ENCODE assay signal across 2 cellular contexts in the genomic region with DNA sequence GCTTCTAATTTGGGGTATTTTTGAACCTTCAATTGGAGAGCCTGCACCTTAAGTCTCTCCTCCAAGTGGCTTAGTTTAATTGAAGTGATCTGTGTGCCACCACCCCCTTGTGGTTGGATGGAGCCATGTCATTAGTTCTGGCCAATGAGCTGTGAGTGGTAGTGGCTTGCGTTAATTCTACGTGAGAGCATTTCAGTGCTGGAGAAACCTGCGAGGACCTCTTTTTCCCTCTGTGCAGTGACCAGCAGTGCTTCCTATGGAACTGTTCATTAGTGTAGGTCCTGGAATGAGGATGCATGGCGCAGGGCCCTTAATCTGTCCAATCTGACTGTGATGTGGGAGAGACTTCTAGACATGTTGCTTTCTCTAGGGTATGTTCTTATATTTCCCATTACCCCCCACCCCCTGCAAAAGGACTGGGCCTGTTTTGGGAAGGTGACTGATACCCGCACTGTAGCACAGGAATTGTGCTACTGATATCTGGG.
TF ChIP-seq lines count a peak whose summit lies in the region.

No MANE protein-coding gene starts in this region.

TF ChIP-seq in HEK293T, 16 proteins besides CTCF, POLR2A, EP300 and RAD21:
- TF ChIP-seq, protein P1, sequence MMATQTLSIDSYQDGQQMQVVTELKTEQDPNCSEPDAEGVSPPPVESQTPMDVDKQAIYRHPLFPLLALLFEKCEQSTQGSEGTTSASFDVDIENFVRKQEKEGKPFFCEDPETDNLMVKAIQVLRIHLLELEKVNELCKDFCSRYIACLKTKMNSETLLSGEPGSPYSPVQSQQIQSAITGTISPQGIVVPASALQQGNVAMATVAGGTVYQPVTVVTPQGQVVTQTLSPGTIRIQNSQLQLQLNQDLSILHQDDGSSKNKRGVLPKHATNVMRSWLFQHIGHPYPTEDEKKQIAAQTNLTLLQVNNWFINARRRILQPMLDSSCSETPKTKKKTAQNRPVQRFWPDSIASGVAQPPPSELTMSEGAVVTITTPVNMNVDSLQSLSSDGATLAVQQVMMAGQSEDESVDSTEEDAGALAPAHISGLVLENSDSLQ (IDR thresholded peaks at IDR 0.05): no peak
- TF ChIP-seq BHLHE40 (IDR thresholded peaks at IDR 0.05; ENCODE audit: borderline replicate concordance) (no peak), SP1 (IDR thresholded peaks at IDR 0.05) (no peak), FOXK2 (IDR thresholded peaks at IDR 0.05) (no peak), ELF4 (IDR thresholded peaks at IDR 0.05) (no peak), HDGF (IDR thresholded peaks at IDR 0.05; ENCODE audit: borderline replicate concordance) (no peak), FOXA1 (IDR thresholded peaks at IDR 0.05) (no peak), CTBP1 (IDR thresholded peaks at IDR 0.05; ENCODE audit: borderline replicate concordance) (no peak), SUZ12 (IDR thresholded peaks at IDR 0.05) (no peak), ARNT (IDR thresholded peaks at IDR 0.05) (no peak), ZNF384 (IDR thresholded peaks at IDR 0.05) (no peak), NFRKB (IDR thresholded peaks at IDR 0.05) (no peak), L3MBTL2 (conservative IDR thresholded peaks at IDR 0.05) (no peak), TARDBP (IDR thresholded peaks at IDR 0.05) (no peak), FOXM1 (IDR thresholded peaks at IDR 0.05; ENCODE audit: borderline replicate concordance) (no peak), LEF1 (IDR thresholded peaks at IDR 0.05; ENCODE audit: borderline replicate concordance) (no peak)

TF ChIP-seq in K562, 482 proteins besides CTCF, POLR2A, EP300 and RAD21 (continues in another document):
- no peak for TF ChIP-seq ATF3 (IDR thresholded peaks at IDR 0.05)
- TF ChIP-seq ATF3 (CRISPR knock-in tag; conservative IDR thresholded peaks at IDR 0.05): no peak
- TF ChIP-seq MAFK (IDR thresholded peaks at IDR 0.05; ENCODE audit: low read length): peak; percentile 33; the same call in 1 of the 2 replicates
- TF ChIP-seq PBX2 (CRISPR knock-in tag; IDR thresholded peaks at IDR 0.05; ENCODE audit: low read depth): no peak
- no peak for TF ChIP-seq PBX2 (tag; conservative IDR thresholded peaks at IDR 0.05; ENCODE audit: low read depth)
- TF ChIP-seq PHF21A (IDR thresholded peaks at IDR 0.05; ENCODE audit: borderline replicate concordance, low read depth): no peak
- TF ChIP-seq SIN3A (IDR thresholded peaks at IDR 0.05; ENCODE audit: borderline replicate concordance in 2 of 2, control insufficient read depth in 1 of 2, low read depth in 2 of 2, low read length in 2 of 2): no peak
- no peak for TF ChIP-seq LEF1 (IDR thresholded peaks at IDR 0.05)
- TF ChIP-seq RB1 (IDR thresholded peaks at IDR 0.05; ENCODE audit: low read depth): peak; percentile 39; the same call in 1 of the 2 replicates
- TF ChIP-seq MTA2 (IDR thresholded peaks at IDR 0.05; ENCODE audit: low read depth): no peak
- peak; percentile 35; the same call in 1 of the 2 replicates for TF ChIP-seq L3MBTL2 (IDR thresholded peaks at IDR 0.05)
- TF ChIP-seq, protein P2, sequence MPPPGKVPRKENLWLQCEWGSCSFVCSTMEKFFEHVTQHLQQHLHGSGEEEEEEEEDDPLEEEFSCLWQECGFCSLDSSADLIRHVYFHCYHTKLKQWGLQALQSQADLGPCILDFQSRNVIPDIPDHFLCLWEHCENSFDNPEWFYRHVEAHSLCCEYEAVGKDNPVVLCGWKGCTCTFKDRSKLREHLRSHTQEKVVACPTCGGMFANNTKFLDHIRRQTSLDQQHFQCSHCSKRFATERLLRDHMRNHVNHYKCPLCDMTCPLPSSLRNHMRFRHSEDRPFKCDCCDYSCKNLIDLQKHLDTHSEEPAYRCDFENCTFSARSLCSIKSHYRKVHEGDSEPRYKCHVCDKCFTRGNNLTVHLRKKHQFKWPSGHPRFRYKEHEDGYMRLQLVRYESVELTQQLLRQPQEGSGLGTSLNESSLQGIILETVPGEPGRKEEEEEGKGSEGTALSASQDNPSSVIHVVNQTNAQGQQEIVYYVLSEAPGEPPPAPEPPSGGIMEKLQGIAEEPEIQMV (tag; conservative IDR thresholded peaks at IDR 0.05; ENCODE audit: low read depth): no peak
- TF ChIP-seq ZNF217 (CRISPR knock-in tag; IDR thresholded peaks at IDR 0.05): no peak
- TF ChIP-seq XRCC5 (IDR thresholded peaks at IDR 0.05; ENCODE audit: low read depth, low read length): peak; percentile 65; the same call in 1 of the 2 replicates
- TF ChIP-seq TBL1XR1 (IDR thresholded peaks at IDR 0.05; ENCODE audit: low read length in 2 of 2): peak in 1 of 2 experiments; percentile 47; a peak in 1 of 4 replicates
- no peak for TF ChIP-seq ZBTB1 (CRISPR knock-in tag; IDR thresholded peaks at IDR 0.05; ENCODE audit: borderline replicate concordance, low read depth)
- TF ChIP-seq RBM25 (IDR thresholded peaks at IDR 0.05; ENCODE audit: low read depth, low read length, severe bottlenecking): peak; percentile 29
- TF ChIP-seq NONO (IDR thresholded peaks at IDR 0.05; ENCODE audit: low read depth in 2 of 2, low read length in 1 of 2): no peak
- TF ChIP-seq, protein P3, sequence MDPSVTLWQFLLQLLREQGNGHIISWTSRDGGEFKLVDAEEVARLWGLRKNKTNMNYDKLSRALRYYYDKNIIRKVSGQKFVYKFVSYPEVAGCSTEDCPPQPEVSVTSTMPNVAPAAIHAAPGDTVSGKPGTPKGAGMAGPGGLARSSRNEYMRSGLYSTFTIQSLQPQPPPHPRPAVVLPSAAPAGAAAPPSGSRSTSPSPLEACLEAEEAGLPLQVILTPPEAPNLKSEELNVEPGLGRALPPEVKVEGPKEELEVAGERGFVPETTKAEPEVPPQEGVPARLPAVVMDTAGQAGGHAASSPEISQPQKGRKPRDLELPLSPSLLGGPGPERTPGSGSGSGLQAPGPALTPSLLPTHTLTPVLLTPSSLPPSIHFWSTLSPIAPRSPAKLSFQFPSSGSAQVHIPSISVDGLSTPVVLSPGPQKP (CRISPR knock-in tag; IDR thresholded peaks at IDR 0.05): no peak
- TF ChIP-seq RNF219 (CRISPR knock-in tag; IDR thresholded peaks at IDR 0.05): no peak
- TF ChIP-seq LCOR (CRISPR knock-in tag; IDR thresholded peaks at IDR 0.05): 0 out of 2 replicates have a peak, but pooled peaks have one; percentile 28
- no peak for TF ChIP-seq TARDBP (IDR thresholded peaks at IDR 0.05)
- TF ChIP-seq SMC3 (conservative IDR thresholded peaks at IDR 0.05; ENCODE audit: insufficient read depth, low read depth, low read length): peak; percentile 82
- TF ChIP-seq BCOR (IDR thresholded peaks at IDR 0.05): no peak
- no peak for TF ChIP-seq KAT2B (IDR thresholded peaks at IDR 0.05; ENCODE audit: low read depth, low read length)
- no peak for TF ChIP-seq YY1 (IDR thresholded peaks at IDR 0.05; ENCODE audit: borderline replicate concordance in 1 of 3, control insufficient read depth in 1 of 3, extremely low read depth in 1 of 3, insufficient read depth in 3 of 3, insufficient read length in 1 of 3, insufficient replicate concordance in 2 of 3, low read depth in 1 of 3, low read length in 2 of 3)
- TF ChIP-seq, protein P4, sequence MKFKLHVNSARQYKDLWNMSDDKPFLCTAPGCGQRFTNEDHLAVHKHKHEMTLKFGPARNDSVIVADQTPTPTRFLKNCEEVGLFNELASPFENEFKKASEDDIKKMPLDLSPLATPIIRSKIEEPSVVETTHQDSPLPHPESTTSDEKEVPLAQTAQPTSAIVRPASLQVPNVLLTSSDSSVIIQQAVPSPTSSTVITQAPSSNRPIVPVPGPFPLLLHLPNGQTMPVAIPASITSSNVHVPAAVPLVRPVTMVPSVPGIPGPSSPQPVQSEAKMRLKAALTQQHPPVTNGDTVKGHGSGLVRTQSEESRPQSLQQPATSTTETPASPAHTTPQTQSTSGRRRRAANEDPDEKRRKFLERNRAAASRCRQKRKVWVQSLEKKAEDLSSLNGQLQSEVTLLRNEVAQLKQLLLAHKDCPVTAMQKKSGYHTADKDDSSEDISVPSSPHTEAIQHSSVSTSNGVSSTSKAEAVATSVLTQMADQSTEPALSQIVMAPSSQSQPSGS (CRISPR knock-in tag; IDR thresholded peaks at IDR 0.05): no peak
- peak; percentile 25 for TF ChIP-seq HNRNPLL (IDR thresholded peaks at IDR 0.05; ENCODE audit: low read depth, low read length, poor library complexity, severe bottlenecking)
- TF ChIP-seq ESRRA (IDR thresholded peaks at IDR 0.05; ENCODE audit: borderline replicate concordance, low read depth): no peak
- no peak for TF ChIP-seq ATF1 (CRISPR knock-in tag; IDR thresholded peaks at IDR 0.05)
- peak; percentile 50 for TF ChIP-seq ATF1 (tag; IDR thresholded peaks at IDR 0.05)
- TF ChIP-seq ELF1 (tag; IDR thresholded peaks at IDR 0.05): no peak
- TF ChIP-seq HCFC1 (IDR thresholded peaks at IDR 0.05; ENCODE audit: low read depth, low read length): 0 out of 2 replicates have a peak, but pooled peaks have one; percentile 47
